ENCODE assay signal across 2 cellular contexts in genomic region chr18:79937103-79937860, GRCh38.
TF ChIP-seq lines count a peak whose summit lies in the region.

No MANE protein-coding gene starts in this region.

TF ChIP-seq in WTC11, 78 proteins besides CTCF, POLR2A, EP300 and RAD21:
- no peak for TF ChIP-seq FOXP1 (CRISPR knock-in tag; IDR thresholded peaks at IDR 0.05; ENCODE audit: borderline replicate concordance)
- TF ChIP-seq CREB1 (CRISPR knock-in tag; IDR thresholded peaks at IDR 0.05): no peak
- TF ChIP-seq NR3C1 (CRISPR knock-in tag; conservative IDR thresholded peaks at IDR 0.05; ENCODE audit: low read depth): no peak
- no peak for TF ChIP-seq ZNF671 (CRISPR knock-in tag; IDR thresholded peaks at IDR 0.05)
- no peak for TF ChIP-seq RELA (CRISPR knock-in tag; IDR thresholded peaks at IDR 0.05; ENCODE audit: borderline replicate concordance)
- TF ChIP-seq ELF4 (CRISPR knock-in tag; IDR thresholded peaks at IDR 0.05; ENCODE audit: low read depth): no peak
- TF ChIP-seq ETV6 (CRISPR knock-in tag; IDR thresholded peaks at IDR 0.05): no peak
- no peak for TF ChIP-seq GABPB1 (CRISPR knock-in tag; IDR thresholded peaks at IDR 0.05)
- no peak for TF ChIP-seq ZNF512 (CRISPR knock-in tag; IDR thresholded peaks at IDR 0.05; ENCODE audit: borderline replicate concordance)
- no peak for TF ChIP-seq IRF2 (CRISPR knock-in tag; IDR thresholded peaks at IDR 0.05; ENCODE audit: borderline replicate concordance, low read depth)
- no peak for TF ChIP-seq HMGA2 (CRISPR knock-in tag; IDR thresholded peaks at IDR 0.05)
- TF ChIP-seq E2F4 (CRISPR knock-in tag; IDR thresholded peaks at IDR 0.05; ENCODE audit: borderline replicate concordance, low read depth): no peak
- TF ChIP-seq ZMAT4 (CRISPR knock-in tag; IDR thresholded peaks at IDR 0.05): no peak
- no peak for TF ChIP-seq RORB (CRISPR knock-in tag; IDR thresholded peaks at IDR 0.05)
- no peak for TF ChIP-seq ZBTB43 (CRISPR knock-in tag; IDR thresholded peaks at IDR 0.05)
- no peak for TF ChIP-seq ZNF219 (CRISPR knock-in tag; IDR thresholded peaks at IDR 0.05; ENCODE audit: borderline replicate concordance)
- no peak for TF ChIP-seq GRHL2 (CRISPR knock-in tag; IDR thresholded peaks at IDR 0.05; ENCODE audit: insufficient replicate concordance, severe bottlenecking)

TF ChIP-seq in HepG2, 621 proteins besides CTCF, POLR2A, EP300 and RAD21:
- TF ChIP-seq ZNF687 (CRISPR knock-in tag; IDR thresholded peaks at IDR 0.05) (peak; percentile 56), HMG20A (CRISPR knock-in tag; IDR thresholded peaks at IDR 0.05; ENCODE audit: borderline replicate concordance) (no peak), ZBTB38 (CRISPR knock-in tag; IDR thresholded peaks at IDR 0.05) (peak; percentile 39; the same call in 1 of the 2 replicates), ZNF607 (CRISPR knock-in tag; IDR thresholded peaks at IDR 0.05; ENCODE audit: borderline replicate concordance) (no peak)
